28 cellular contexts compared by ENCODE assay signal in genomic region chr14:89534896-89535615, GRCh38.
A peak's percentile ranks its signal among the peaks of the same experiment; 100 is the strongest.
DNase-seq lines count a peak whose midpoint lies in the region; ATAC-seq, FAIRE-seq and TF ChIP-seq lines count a peak whose summit lies in the region.
"Had no signal": no experiment of that assay in that cellular context is flagged by ENCODE, and none has a peak within 500 bp of the region (broad histone marks: within the 10 kb centered on the region; RNA-seq: fewer than 3 reads in every experiment).

No MANE protein-coding gene starts in this region.

- H3K36me3 ChIP-seq in ACC112 (ENCODE audit: insufficient read depth, low read length) (no peaks in the 10 kb centered on the region; the same call in 1 of the 2 replicates), brain microvascular endothelial cell (replicated peaks) (no peaks in the 10 kb centered on the region), mucosa of descending colon (ENCODE audit: low read depth) (no peaks in the 10 kb centered on the region), kidney (ENCODE audit: control insufficient read depth in 1 of 2, insufficient read depth in 2 of 2, low read length in 2 of 2) (no peaks in the 10 kb centered on the region)
- H3K36me3 ChIP-seq: ascending aorta, thyroid gland had no signal

- peak overlapping the region; percentile 8 for H2AFZ ChIP-seq in ACC112 (ENCODE audit: low read length, unreplicated experiment)

- ATAC-seq in mucosa of descending colon = no peak
- no peak for ATAC-seq in GM21526 (IDR thresholded peaks at IDR 0.05; ENCODE audit: low FRiP score, unreplicated experiment)
- ATAC-seq: A549; naive thymus-derived CD8-positive, alpha-beta T cell; stimulated activated effector memory CD8-positive, alpha-beta T cell treated with anti-CD3 and anti-CD28 coated beads, Interleukin-12 subunit alpha, Interleukin-12 subunit beta, amount 100 ng/mL, for 72 hours had no signal

- TF ChIP-seq CTCF in brain microvascular endothelial cell (IDR thresholded peaks at IDR 0.05; ENCODE audit: low read depth, low read length, missing control alignments) (no peak), mucosa of descending colon (IDR thresholded peaks at IDR 0.05) (no peak), kidney (IDR thresholded peaks at IDR 0.05; ENCODE audit: borderline replicate concordance, extremely low read depth, insufficient read depth) (no peak)

- intact Hi-C loops in mucosa of descending colon (cut with DNase I, micrococcal nuclease) = no loop called here
- intact Hi-C loops in kidney (cut with DNase I) = no loop called here

- H3K4me1 ChIP-seq in ACC112 (ENCODE audit: control insufficient read depth, insufficient read depth, low read length, unreplicated experiment) (peaks cover 25% of the 10 kb centered on the region), mucosa of descending colon (ENCODE audit: low read depth) (peaks cover 5% of the 10 kb centered on the region), kidney (ENCODE audit: control insufficient read depth in 1 of 2, insufficient read depth in 1 of 2, low read depth in 1 of 2, low read length in 2 of 2) (no peaks in the 10 kb centered on the region)
- H3K4me1 ChIP-seq: A549 had no signal

- no peak overlapping the region for H3K27ac ChIP-seq in ACC112 (ENCODE audit: low read depth, low read length)
- no peak overlapping the region for H3K27ac ChIP-seq in brain microvascular endothelial cell
- H3K27ac ChIP-seq in kidney (ENCODE audit: low read depth in 2 of 2, low read length in 2 of 2) = no peak overlapping the region
- H3K27ac ChIP-seq: A549, ascending aorta, thyroid gland, VCaP had no signal

- in situ Hi-C loops in brain microvascular endothelial cell (cut with HindIII; ENCODE audit: low pct_ligation_motif_present, low sequenced_read_pairs) = no loop called here

- H3K9ac ChIP-seq in kidney (ENCODE audit: low read length in 2 of 2) = no peak overlapping the region

- H3K27me3 ChIP-seq in ACC112 (ENCODE audit: insufficient read depth, low read length) = no peaks in the 10 kb centered on the region
- no peaks in the 10 kb centered on the region for H3K27me3 ChIP-seq in brain microvascular endothelial cell (replicated peaks)
- H3K27me3 ChIP-seq: ascending aorta, dorsolateral prefrontal cortex, thyroid gland had no signal

- no peaks in the 10 kb centered on the region for H3K9me3 ChIP-seq in mucosa of descending colon
- H3K9me3 ChIP-seq in kidney (ENCODE audit: control insufficient read depth in 1 of 2, low read length in 2 of 2) = no peaks in the 10 kb centered on the region
- H3K9me3 ChIP-seq: A549, ascending aorta, thyroid gland had no signal

- H3K4me3 ChIP-seq in ACC112 (ENCODE audit: low read depth, low read length) (no peak overlapping the region), brain microvascular endothelial cell (ENCODE audit: low read depth, low read length) (no peak overlapping the region), mucosa of descending colon (no peak overlapping the region), kidney (ENCODE audit: low read length in 2 of 2) (no peak overlapping the region)
- H3K4me3 ChIP-seq: A549, ascending aorta, dorsolateral prefrontal cortex, lung, thyroid gland had no signal

- no peaks in the 10 kb centered on the region for H3K79me2 ChIP-seq in ACC112 (ENCODE audit: control insufficient read depth, insufficient read depth, low read length, unreplicated experiment)

- peak; percentile 56 for DNase-seq in GM03348 (ENCODE audit: low spot score)
- peak; percentile 31 for DNase-seq in brain microvascular endothelial cell
- peak; percentile 84 for DNase-seq in iris pigment epithelial cell (ENCODE audit: low read depth)
- no peak for DNase-seq in mucosa of descending colon
- DNase-seq in GDM1 (lab: John Stamatoyannopoulos, UW) = no peak
- DNase-seq in kidney = no peak
- DNase-seq: activated CD4-positive, alpha-beta T cell treated with anti-CD3 and anti-CD28 coated beads, Interleukin-2, amount 50 U/mL, for 4 hours; activated naive CD4-positive, alpha-beta T cell; COR-L47; dorsolateral prefrontal cortex; erythroblast; immature natural killer cell; Kasumi-1; naive thymus-derived CD8-positive, alpha-beta T cell; NCI-H1417; NCI-H2171; NCI-H69; posterior cingulate gyrus; Right ventricle myocardium superior; stimulated activated CD4-positive, alpha-beta T cell treated with anti-CD3 and anti-CD28 coated beads, Interleukin-12 subunit alpha, Interleukin-12 subunit beta, amount 100 ng/mL, for 4 hours; thyroid gland had no signal

- FAIRE-seq in kidney (lab: Jason Lieb, UNC) = no peak
- FAIRE-seq: A549 had no signal

Comparison
In these comparisons a context has a peak if more than half of its experiments do, and no peak if none do; other contexts are left out.
1. DNase-seq: peak in GM03348 (single experiment), brain microvascular endothelial cell (single experiment) and iris pigment epithelial cell (single experiment); none in mucosa of descending colon (0 of 3), GDM1 (single experiment) and kidney (single experiment).